In genomic region chr7:90345016-90345415, GRCh38 we compare ENCODE assay signal across 12 cellular contexts. TPM values are rescaled to one million over a fixed set of nuclear protein-coding genes. Genes with fewer than 3 reads are reported as not detected.
A peak's percentile ranks its signal among the peaks of the same experiment; 100 is the strongest.
DNase-seq lines count a peak whose midpoint lies in the region; ATAC-seq, FAIRE-seq and TF ChIP-seq lines count a peak whose summit lies in the region.
"Had no signal": no experiment of that assay in that cellular context is flagged by ENCODE, and none has a peak within 500 bp of the region (broad histone marks: within the 10 kb centered on the region; RNA-seq: fewer than 3 reads in every experiment).

No MANE protein-coding gene starts in this region.

- no peak for DNase-seq in activated T-cell treated with anti-CD3 and anti-CD28 coated beads, Interleukin-2, amount 50 U/mL, for 72 hours
- DNase-seq in activated T-cell treated with anti-CD3 and anti-CD28 coated beads, Interleukin-2, amount 50 U/mL, for 48 hours, result no peak
- DNase-seq in right lobe of liver (no peak), tibial nerve (ENCODE audit: low spot score in 2 of 2) (no peak), small intestine (no peak), posterior cingulate gyrus (no peak)
- DNase-seq: activated CD4-positive, alpha-beta T cell treated with anti-CD3 and anti-CD28 coated beads for 1 hour had no signal

- no peaks in the 10 kb centered on the region for H3K9me3 Mint-ChIP-seq in activated T-cell treated with anti-CD3 and anti-CD28 coated beads, Interleukin-2, amount 50 U/mL, for 72 hours
- no peaks in the 10 kb centered on the region for H3K9me3 Mint-ChIP-seq in activated naive CD8-positive, alpha-beta T cell (ENCODE audit: low read depth)

- peak overlapping the region; percentile 98 for H3K27ac Mint-ChIP-seq in activated T-cell treated with anti-CD3 and anti-CD28 coated beads, Interleukin-2, amount 50 U/mL, for 72 hours
- peak overlapping the region; percentile 98 for H3K27ac Mint-ChIP-seq in activated naive CD8-positive, alpha-beta T cell

- H3K27me3 ChIP-seq in right lobe of liver (no peaks in the 10 kb centered on the region), tibial nerve (no peaks in the 10 kb centered on the region), small intestine (ENCODE audit: control insufficient read depth in 2 of 2, insufficient read depth in 2 of 2, low read length in 2 of 2) (no peaks in the 10 kb centered on the region)
- H3K27me3 ChIP-seq: gastroesophageal sphincter had no signal

- intact Hi-C loops in right lobe of liver (cut with DNase I) (no loop called here), posterior cingulate gyrus (cut with DNase I) (loop anchor here (5.0 to 10.0 kb wide), 2 partner anchors 82 to 250 kb away; partner anchors contain the start of gene CDK14)

- H3K4me1 ChIP-seq in right lobe of liver, result peaks cover 0 to 14% (median 4%) of the 10 kb centered on the region in 4 donors
- H3K4me1 ChIP-seq in tibial nerve, result peaks cover 0 to 20% (median 9%) of the 10 kb centered on the region in 4 donors
- H3K4me1 ChIP-seq in small intestine (ENCODE audit: control insufficient read depth in 2 of 2, insufficient read depth in 1 of 2, low read depth in 1 of 2, low read length in 1 of 2), result peaks cover 0 to 3% of the 10 kb centered on the region in 2 donors

- no peak for TF ChIP-seq EP300 in tibial nerve (IDR thresholded peaks at IDR 0.05)

- TF ChIP-seq CTCF in right lobe of liver (IDR thresholded peaks at IDR 0.05) (no peak), tibial nerve (IDR thresholded peaks at IDR 0.05) (no peak)

- FAIRE-seq in small intestine (lab: Jason Lieb, UNC), result no peak
- FAIRE-seq: bronchial epithelial cell had no signal

- peaks cover 9 to 11% of the 10 kb centered on the region in 2 donors for H3K36me3 Mint-ChIP-seq in activated T-cell treated with anti-CD3 and anti-CD28 coated beads, Interleukin-2, amount 50 U/mL, for 72 hours (ENCODE audit: insufficient read depth in 2 of 2)
- peaks cover 3% of the 10 kb centered on the region for H3K36me3 Mint-ChIP-seq in activated naive CD8-positive, alpha-beta T cell

- no peaks in the 10 kb centered on the region for H3K9me3 ChIP-seq in right lobe of liver
- H3K9me3 ChIP-seq in tibial nerve, result no peaks in the 10 kb centered on the region
- no peaks in the 10 kb centered on the region for H3K9me3 ChIP-seq in small intestine (ENCODE audit: control insufficient read depth, low read depth)
- H3K9me3 ChIP-seq: gastroesophageal sphincter, mucosa of descending colon had no signal

- no peak for ATAC-seq in activated T-cell treated with anti-CD3 and anti-CD28 coated beads, Interleukin-2, amount 50 U/mL, for 72 hours (replicated peaks in 1 of 2)
- no peak for ATAC-seq in right lobe of liver
- no peak for ATAC-seq in GM19397 (IDR thresholded peaks at IDR 0.05; ENCODE audit: unreplicated experiment)
- ATAC-seq: gastroesophageal sphincter had no signal

- H3K4me1 Mint-ChIP-seq in activated T-cell treated with anti-CD3 and anti-CD28 coated beads, Interleukin-2, amount 50 U/mL, for 72 hours (ENCODE audit: low read depth), result peaks cover 19% of the 10 kb centered on the region
- H3K4me1 Mint-ChIP-seq in activated naive CD8-positive, alpha-beta T cell (ENCODE audit: low read depth), result peaks cover 44% of the 10 kb centered on the region

- H3K4me3 ChIP-seq in right lobe of liver (no peak overlapping the region), tibial nerve (peak overlapping the region in 1 of 4 donors; percentile 76), small intestine (ENCODE audit: low read depth in 1 of 2, low read length in 2 of 2) (no peak overlapping the region)

- H3K27me3 Mint-ChIP-seq in activated T-cell treated with anti-CD3 and anti-CD28 coated beads, Interleukin-2, amount 50 U/mL, for 72 hours (ENCODE audit: low read depth), result no peaks in the 10 kb centered on the region
- no peaks in the 10 kb centered on the region for H3K27me3 Mint-ChIP-seq in activated naive CD8-positive, alpha-beta T cell

- H3K27ac ChIP-seq in right lobe of liver, result peak overlapping the region in 2 of 3 donors; percentile 85 to 95
- peak overlapping the region in 3 of 4 donors; percentile 86 to 90 (median 90) for H3K27ac ChIP-seq in tibial nerve
- H3K27ac ChIP-seq in small intestine (ENCODE audit: low read depth in 1 of 2, low read length in 1 of 2), result no peak overlapping the region

- peak overlapping the region; percentile 87 to 97 for H3K4me3 Mint-ChIP-seq in activated T-cell treated with anti-CD3 and anti-CD28 coated beads, Interleukin-2, amount 50 U/mL, for 72 hours
- H3K4me3 Mint-ChIP-seq in activated naive CD8-positive, alpha-beta T cell, result peak overlapping the region; percentile 97

- TF ChIP-seq POLR2A in right lobe of liver (IDR thresholded peaks at IDR 0.05) (no peak), tibial nerve (IDR thresholded peaks at IDR 0.05) (no peak)

- H3K36me3 ChIP-seq in right lobe of liver (no peaks in the 10 kb centered on the region), tibial nerve (no peaks in the 10 kb centered on the region), small intestine (ENCODE audit: control insufficient read depth in 2 of 2, insufficient read depth in 2 of 2, low read length in 2 of 2) (peaks cover 0 to 2% of the 10 kb centered on the region in 2 donors)
- H3K36me3 ChIP-seq: gastroesophageal sphincter had no signal

RNA-seq across cellular contexts. Expression of gene GTPBP10, which starts 1.5 kb away (rescaled TPM):
- total RNA-seq in activated T-cell treated with anti-CD3 and anti-CD28 coated beads, Interleukin-2, amount 50 U/mL, for 72 hours, result 10 to 100 TPM; 47.6 to 71.1 TPM
- total RNA-seq in right lobe of liver (10 to 100 TPM; 16.1 to 21.8 (median 18.7) TPM), tibial nerve (10 to 100 TPM; 11.3 to 48.1 (median 28.6) TPM)
- 10 to 100 TPM in 1 of 3 donors, 1 to 10 TPM in 2; 5.4 to 12.7 (median 9.5) TPM for polyA plus RNA-seq in small intestine

RNA-seq across cellular contexts. Expression of gene FAM237B, which starts 23.9 kb away (rescaled TPM):
- total RNA-seq in activated T-cell treated with anti-CD3 and anti-CD28 coated beads, Interleukin-2, amount 50 U/mL, for 72 hours, result not detected
- total RNA-seq in right lobe of liver, result not detected
- not detected for total RNA-seq in tibial nerve
- not detected for polyA plus RNA-seq in small intestine
- total RNA-seq: bronchial epithelial cell, gastroesophageal sphincter, mucosa of descending colon had no signal

RNA-seq across cellular contexts. Expression of gene CLDN12, which starts 58.2 kb away (rescaled TPM):
- total RNA-seq in activated T-cell treated with anti-CD3 and anti-CD28 coated beads, Interleukin-2, amount 50 U/mL, for 72 hours, result 10 to 100 TPM in 1 of 2 donors, 1 to 10 TPM in 1; 5.5 to 11.2 TPM
- total RNA-seq in right lobe of liver, result 10 to 100 TPM; 33.5 to 62.9 (median 45.9) TPM
- total RNA-seq in tibial nerve, result 10 to 100 TPM; 14.1 to 24.3 (median 15.9) TPM
- polyA plus RNA-seq in small intestine, result 10 to 100 TPM in 2 of 3 donors, 1 to 10 TPM in 1; 9.7 to 33.5 (median 10.5) TPM

Comparison
In these comparisons a context has a peak if more than half of its experiments do, and no peak if none do; other contexts are left out.
1. H3K27ac ChIP-seq: peak in right lobe of liver (2 of 3) and tibial nerve (3 of 4); none in small intestine (0 of 2).